Comparison of ENCODE assay signal across 22 cellular contexts in the genomic region with DNA sequence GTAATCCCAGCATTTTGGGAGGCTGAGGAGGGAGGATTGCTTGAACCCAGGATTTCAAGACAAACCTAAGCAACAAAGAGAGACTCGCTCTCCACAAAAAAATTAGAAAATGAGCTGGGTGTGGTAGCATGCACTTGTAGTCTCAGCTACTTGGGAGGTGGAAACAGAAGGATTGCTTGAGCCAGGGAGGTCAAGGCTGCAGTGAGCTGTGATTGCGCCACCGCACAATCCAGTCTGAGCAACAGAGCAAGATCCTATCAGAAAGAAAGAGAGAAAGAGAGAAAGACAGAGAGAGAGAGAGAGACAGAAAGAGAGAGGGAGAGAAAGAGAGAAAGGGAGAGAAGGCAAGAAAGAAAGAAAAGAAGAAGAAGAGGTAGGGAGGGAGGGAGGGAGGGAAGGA. TPM values are rescaled to one million over a fixed set of nuclear protein-coding genes. Genes with fewer than 3 reads are reported as not detected.
DNase-seq lines count a peak whose midpoint lies in the region; ATAC-seq, FAIRE-seq and TF ChIP-seq lines count a peak whose summit lies in the region.
"Had no signal": no experiment of that assay in that cellular context is flagged by ENCODE, and none has a peak within 500 bp of the region (broad histone marks: within the 10 kb centered on the region; RNA-seq: fewer than 3 reads in every experiment).

No MANE protein-coding gene starts in this region.

- no peak for ATAC-seq in HG03469 (IDR thresholded peaks at IDR 0.05; ENCODE audit: unreplicated experiment)
- ATAC-seq: GM23338, HepG2 had no signal

- DNase-seq in amniotic epithelial cell (ENCODE audit: low read depth) = peak; percentile 22
- DNase-seq in bronchial epithelial cell (ENCODE audit: low read depth) = no peak
- peak; percentile 26 for DNase-seq in iris pigment epithelial cell (ENCODE audit: low read depth)
- no peak for DNase-seq in NCI-H1048 (lab: John Stamatoyannopoulos, UW)
- no peak for DNase-seq in activated T-cell treated with anti-CD3 and anti-CD28 coated beads, Interleukin-2, amount 50 U/mL, for 1 hour
- DNase-seq in NOMO-1 (lab: John Stamatoyannopoulos, UW; ENCODE audit: unreplicated experiment in 2 of 2) = no peak
- DNase-seq: ACHN; BE2C; C1 segment of cervical spinal cord; CD4-positive, CD25-positive, alpha-beta regulatory T cell; CD8-positive, alpha-beta memory T cell; COR-L47; DMS 273 treated with DMSO at 0.1 percent for 48 hours; DMS53; DND-41; EL; H9 had no signal

- no peak overlapping the region for H3K4me3 ChIP-seq in bronchial epithelial cell (ENCODE audit: low read depth, low read length)
- H3K4me3 ChIP-seq: GM23338 had no signal

- no peaks in the 10 kb centered on the region for H3K27me3 ChIP-seq in bronchial epithelial cell (ENCODE audit: control insufficient read depth, insufficient read depth, low read length)

- no peak for TF ChIP-seq CTCF in bronchial epithelial cell (IDR thresholded peaks at IDR 0.05; ENCODE audit: insufficient read depth, low read length, severe bottlenecking)

- H3K36me3 ChIP-seq in bronchial epithelial cell (ENCODE audit: control insufficient read depth, insufficient read depth, low read length) = no peaks in the 10 kb centered on the region
- H3K36me3 ChIP-seq: BE2C had no signal

- peak; percentile 97 for FAIRE-seq in bronchial epithelial cell (lab: Jason Lieb, UNC)
- FAIRE-seq: A204.1, GM12891, HepG2 had no signal

RNA-seq across cellular contexts. Expression of a gene that starts 37.0 kb away (rescaled TPM):
- total RNA-seq in bronchial epithelial cell = 25.5 and 48.6 TPM in 2 replicates

RNA-seq across cellular contexts. Expression of a gene that starts 47.3 kb away (rescaled TPM):
- total RNA-seq in bronchial epithelial cell = 1.0 and 1.3 TPM in 2 replicates
- total RNA-seq: CD4-positive, CD25-positive, alpha-beta regulatory T cell; HepG2 had no signal

Comparison
In these comparisons a context has a peak if more than half of its experiments do, and no peak if none do; other contexts are left out.
1. DNase-seq: peak in amniotic epithelial cell (single experiment) and iris pigment epithelial cell (single experiment); none in bronchial epithelial cell (single experiment), NCI-H1048 (single experiment), activated T-cell treated with anti-CD3 and anti-CD28 coated beads, Interleukin-2, amount 50 U/mL, for 1 hour (single experiment) and NOMO-1 (0 of 2).